ENCODE assay signal across 8 cellular contexts in the genomic region with DNA sequence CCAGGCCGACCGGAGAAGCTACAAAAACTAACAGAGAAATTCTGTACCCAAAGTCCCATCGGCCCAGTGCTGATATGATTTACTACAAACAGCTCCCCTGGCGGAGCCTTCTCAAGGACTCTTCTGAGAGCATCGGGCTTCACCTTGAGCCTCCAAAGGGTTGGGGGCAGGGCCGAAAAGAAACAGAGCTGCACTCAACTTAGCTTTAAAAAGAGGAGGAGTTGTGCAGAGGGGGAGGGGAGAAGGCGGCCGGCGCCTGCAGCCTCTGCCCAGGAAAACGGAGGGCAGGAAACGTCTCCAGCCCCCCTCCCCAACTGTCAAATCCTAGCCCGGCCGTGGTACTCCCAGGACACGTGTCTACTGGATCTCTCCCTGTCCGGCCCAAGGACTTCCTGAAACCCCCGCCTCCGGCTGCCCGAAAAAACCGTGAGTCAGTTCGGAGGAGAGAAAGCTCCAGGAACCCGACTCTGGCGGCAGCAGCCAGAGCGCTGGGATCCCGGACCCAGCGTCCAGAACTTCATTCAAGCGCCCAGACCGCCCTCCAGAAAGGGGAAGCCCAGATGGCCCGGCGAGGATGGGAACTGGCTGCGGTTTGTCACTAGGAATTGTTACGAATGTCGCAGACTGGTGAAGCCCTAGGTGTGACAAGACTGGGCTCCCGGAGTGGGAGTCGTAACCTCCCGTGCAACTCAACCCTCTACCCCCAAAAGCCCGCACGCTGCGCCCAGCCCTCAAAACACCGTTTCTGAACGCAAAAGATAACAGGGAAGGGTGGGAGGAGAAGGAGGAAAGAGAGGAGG. TPM values are rescaled to one million over a fixed set of nuclear protein-coding genes. Genes with fewer than 3 reads are reported as not detected.
A peak's percentile ranks its signal among the peaks of the same experiment; 100 is the strongest.
DNase-seq lines count a peak whose midpoint lies in the region; ATAC-seq lines count a peak whose summit lies in the region.

No MANE protein-coding gene starts in this region.

- no peaks in the 10 kb centered on the region for H3K36me3 ChIP-seq in SJCRH30

- peak overlapping the region; percentile 66 for H3K4me3 ChIP-seq in SJCRH30

- no peaks in the 10 kb centered on the region for H3K9me3 Mint-ChIP-seq in activated CD4-positive, alpha-beta T cell treated with anti-CD3 and anti-CD28 coated beads, Interleukin-2, amount 10 ng/mL, durations not matched to agents 24 days and 14 days

- intact Hi-C loops in activated CD4-positive, alpha-beta T cell treated with anti-CD3 and anti-CD28 coated beads, Interleukin-2, amount 10 ng/mL, durations not matched to agents 24 days and 14 days (cut with micrococcal nuclease): no loop called here

- no peaks in the 10 kb centered on the region; the same call in 1 of the 2 replicates for H3K9me3 ChIP-seq in SJCRH30 (replicated peaks)

- H3K4me1 ChIP-seq in SJCRH30: 0 out of 2 replicates have a peak, but pooled peaks cover 4% of the 10 kb centered on the region

- peak; percentile 58 for DNase-seq in activated CD4-positive, alpha-beta T cell treated with anti-CD3 and anti-CD28 coated beads, Interleukin-2, amount 10 ng/mL, durations not matched to agents 24 days and 14 days
- DNase-seq in activated CD4-positive, alpha-beta T cell treated with anti-CD3 and anti-CD28 coated beads, Interleukin-2, amount 50 U/mL, for 1 hour: no peak
- DNase-seq in SJCRH30 (peak; percentile 79 to 81), dedifferentiated amniotic fluid mesenchymal stem cell (ENCODE audit: extremely low spot score) (peak; percentile 68), kidney tubule cell (ENCODE audit: low spot score) (peak; percentile 94)
- DNase-seq in stimulated activated CD8-positive, alpha-beta memory T cell treated with anti-CD3 and anti-CD28 coated beads, Interleukin-4, amount 100 ng/mL, for 48 hours: peak; percentile 34

- H3K36me3 Mint-ChIP-seq in activated CD4-positive, alpha-beta T cell treated with anti-CD3 and anti-CD28 coated beads, Interleukin-2, amount 10 ng/mL, durations not matched to agents 24 days and 14 days (ENCODE audit: low read depth): no peaks in the 10 kb centered on the region

- peak overlapping the region; percentile 70 for H3K4me3 Mint-ChIP-seq in activated CD4-positive, alpha-beta T cell treated with anti-CD3 and anti-CD28 coated beads, Interleukin-2, amount 10 ng/mL, durations not matched to agents 24 days and 14 days

- H3K27me3 Mint-ChIP-seq in activated CD4-positive, alpha-beta T cell treated with anti-CD3 and anti-CD28 coated beads, Interleukin-2, amount 10 ng/mL, durations not matched to agents 24 days and 14 days: peaks cover 50% of the 10 kb centered on the region

- ATAC-seq in HG03139 (IDR thresholded peaks at IDR 0.05; ENCODE audit: unreplicated experiment) (peak; percentile 62), HG03196 (IDR thresholded peaks at IDR 0.05; ENCODE audit: unreplicated experiment) (no peak)

- peak overlapping the region; percentile 40 for H3K27ac ChIP-seq in SJCRH30

- peaks cover 11% of the 10 kb centered on the region for H3K4me1 Mint-ChIP-seq in activated CD4-positive, alpha-beta T cell treated with anti-CD3 and anti-CD28 coated beads, Interleukin-2, amount 10 ng/mL, durations not matched to agents 24 days and 14 days

- no peaks in the 10 kb centered on the region for H3K27me3 ChIP-seq in SJCRH30

- no peak overlapping the region for H3K27ac Mint-ChIP-seq in activated CD4-positive, alpha-beta T cell treated with anti-CD3 and anti-CD28 coated beads, Interleukin-2, amount 10 ng/mL, durations not matched to agents 24 days and 14 days

RNA-seq across cellular contexts. Expression of gene ADAMTS3, which starts 1.0 kb away (rescaled TPM):
- total RNA-seq in activated CD4-positive, alpha-beta T cell treated with anti-CD3 and anti-CD28 coated beads, Interleukin-2, amount 10 ng/mL, durations not matched to agents 24 days and 14 days: not detected in 2 replicates
- 6.7 and 8.2 TPM in 2 replicates for total RNA-seq in SJCRH30 (2014; rRNA removed; shearing (Covaris generic))
